18 cellular contexts compared by ENCODE assay signal in the genomic region with DNA sequence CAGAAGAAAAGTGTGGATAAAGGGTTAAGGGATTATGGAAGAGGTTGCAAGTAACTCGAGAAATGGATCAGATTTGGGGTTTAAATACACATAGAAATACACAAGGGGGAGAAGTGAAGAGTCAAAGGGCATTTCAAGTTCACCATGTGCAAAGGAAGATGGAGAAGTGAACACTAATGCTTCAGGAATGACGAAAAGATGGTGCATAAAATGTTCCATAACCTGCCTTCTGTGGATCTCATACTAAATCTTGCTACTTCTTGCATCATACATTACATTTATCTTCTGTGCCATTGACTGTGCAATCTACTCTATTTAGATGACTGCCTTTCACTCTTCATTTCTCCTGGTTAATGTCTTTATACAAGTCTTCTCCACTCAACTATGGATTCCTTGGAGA. TPM values are rescaled to one million over a fixed set of nuclear protein-coding genes. Genes with fewer than 3 reads are reported as not detected.
A peak's percentile ranks its signal among the peaks of the same experiment; 100 is the strongest.
DNase-seq lines count a peak whose midpoint lies in the region; ATAC-seq and TF ChIP-seq lines count a peak whose summit lies in the region.
"Had no signal": no experiment of that assay in that cellular context is flagged by ENCODE, and none has a peak within 500 bp of the region (broad histone marks: within the 10 kb centered on the region; RNA-seq: fewer than 3 reads in every experiment).

No MANE protein-coding gene starts in this region.

- POLR2A ChIA-PET in HEK293 (lab: Yijun Ruan, JAX): no interaction called here

- H3K27ac ChIP-seq in HEK293 (ENCODE audit: extremely low read depth, low read depth, low read length): no peak overlapping the region

- H3K36me3 ChIP-seq in HEK293 (ENCODE audit: control insufficient read depth in 2 of 2, insufficient read depth in 1 of 2, low read length in 2 of 2) (no peaks in the 10 kb centered on the region), MG63 (no peaks in the 10 kb centered on the region)

- H3K4me1 ChIP-seq in HEK293 (ENCODE audit: control insufficient read depth, insufficient read depth, low read length): no peaks in the 10 kb centered on the region

- H3K9me3 ChIP-seq in HEK293 (ENCODE audit: control insufficient read depth, insufficient read depth, low read depth, low read length) (no peaks in the 10 kb centered on the region), MG63 (no peaks in the 10 kb centered on the region)

- CTCF ChIA-PET in HEK293 (lab: Yijun Ruan, JAX): no interaction called here

- no peaks in the 10 kb centered on the region for H3K27me3 ChIP-seq in MG63

- H3K4me3 ChIP-seq in HEK293 (ENCODE audit: low read depth, low read length) (no peak overlapping the region), fibroblast of the aortic adventitia (ENCODE audit: low read depth, low read length) (no peak overlapping the region), MG63 (no peak overlapping the region)
- H3K4me3 ChIP-seq: GM23338 had no signal

- no peak for ATAC-seq in omental fat pad (ENCODE audit: low FRiP score)
- ATAC-seq: GM23338, PC-3 had no signal

- no peak for TF ChIP-seq CTCF in HEK293 (tag by site-specific recombination; IDR thresholded peaks at IDR 0.05)
- no peak for TF ChIP-seq CTCF in fibroblast of the aortic adventitia (IDR thresholded peaks at IDR 0.05; ENCODE audit: insufficient read depth, low read length)
- no peak for TF ChIP-seq CTCF in omental fat pad (IDR thresholded peaks at IDR 0.05)

- DNase-seq in EL (peak; percentile 17), SW480 (ENCODE audit: low spot score) (peak; percentile 4), fibroblast of the aortic adventitia (ENCODE audit: low read depth) (peak; percentile 46), omental fat pad (ENCODE audit: low spot score) (no peak), MG63 (no peak), COLO668 (lab: John Stamatoyannopoulos, UW; ENCODE audit: unreplicated experiment) (no peak)
- DNase-seq: C1 segment of cervical spinal cord; CD8-positive, alpha-beta memory T cell; DMS79; NCI-H1092; NCI-H146; NCI-H2029 treated with DMSO at 0.1 percent for 48 hours; NCI-H2171; NCI-H446 treated with DMSO at 0.1 percent for 48 hours; NCI-H82; PC-3 had no signal

TF ChIP-seq in HEK293, 187 proteins besides CTCF, POLR2A, EP300 and RAD21:
- TF ChIP-seq ZNF707 (tag by site-specific recombination; IDR thresholded peaks at IDR 0.05): no peak
- TF ChIP-seq ZBTB17 (tag by site-specific recombination; IDR thresholded peaks at IDR 0.05): 0 out of 2 replicates have a peak, but pooled peaks have one; percentile 18

RNA-seq across cellular contexts. Expression of a gene that starts 5.7 kb away (rescaled TPM):
- total RNA-seq in fibroblast of the aortic adventitia (ENCODE audit: low replicate concordance): 13.4 and 70.3 TPM in 2 replicates
- 1 to 10 TPM; 5.4 to 8.4 (median 6.9) TPM for total RNA-seq in omental fat pad
- total RNA-seq in MG63 (2014; rRNA removed; shearing (Covaris generic); ENCODE audit: low replicate concordance): 10.7 and 17.7 TPM in 2 replicates

Comparison
In these comparisons a context has a peak if more than half of its experiments do, and no peak if none do; other contexts are left out.
1. DNase-seq: peak in EL (single experiment), SW480 (single experiment) and fibroblast of the aortic adventitia (single experiment); none in omental fat pad (single experiment), MG63 (single experiment) and COLO668 (single experiment).